ENCODE assay signal across 25 cellular contexts in genomic region chr6:35248965-35249364, GRCh38. TPM values are rescaled to one million over a fixed set of nuclear protein-coding genes. Genes with fewer than 3 reads are reported as not detected.
DNase-seq lines count a peak whose midpoint lies in the region; ATAC-seq and TF ChIP-seq lines count a peak whose summit lies in the region.
"Had no signal": no experiment of that assay in that cellular context is flagged by ENCODE, and none has a peak within 500 bp of the region (broad histone marks: within the 10 kb centered on the region; RNA-seq: fewer than 3 reads in every experiment).

No MANE protein-coding gene starts in this region.

- no peaks in the 10 kb centered on the region for H3K9me3 Mint-ChIP-seq in T-helper 2 cell treated with Interferon-gamma antibody and Interleukin-4, amounts not matched to agents 5 μg/mL and 100 μg/mL, for 36 hours
- no peaks in the 10 kb centered on the region for H3K9me3 Mint-ChIP-seq in effector memory CD8-positive, alpha-beta T cell
- no peaks in the 10 kb centered on the region for H3K9me3 Mint-ChIP-seq in activated naive CD4-positive, alpha-beta T cell treated with anti-CD3 and anti-CD28 coated beads for 36 hours
- H3K9me3 Mint-ChIP-seq: activated naive CD4-positive, alpha-beta T cell treated with anti-CD3 and anti-CD28 coated beads, Interleukin-2, amount 50 U/mL, for 72 hours; stimulated activated naive B cell treated with anti-CD40 and anti-IgM and Interleukin-4, amounts not matched to agents 10 μg/mL and 1 μg/mL and 100 μg/mL, for 72 hours had no signal

- POLR2A ChIA-PET in IMR-90 (lab: Charles Lee; ENCODE audit: unreplicated experiment) = no interaction called here

- no peak for TF ChIP-seq EP300 in sigmoid colon (IDR thresholded peaks at IDR 0.05)

- ATAC-seq in IMR-90 (ENCODE audit: low read depth) (no peak), GM18861 (IDR thresholded peaks at IDR 0.05; ENCODE audit: unreplicated experiment) (no peak)
- ATAC-seq in effector memory CD8-positive, alpha-beta T cell (replicated peaks) = no peak
- ATAC-seq: activated naive CD4-positive, alpha-beta T cell treated with anti-CD3 and anti-CD28 coated beads, Interleukin-2, amount 50 U/mL, for 72 hours; foreskin keratinocyte; lower lobe of right lung; mucosa of descending colon; stimulated activated naive B cell treated with anti-CD40 and anti-IgM and Interleukin-4, amounts not matched to agents 10 μg/mL and 1 μg/mL and 100 μg/mL, for 72 hours had no signal

- no peak overlapping the region for H3K56ac ChIP-seq in IMR-90 (ENCODE audit: extremely low read depth, insufficient read depth, low read length)

- intact Hi-C loops in IMR-90 (cut with micrococcal nuclease) (no loop called here), sigmoid colon (cut with DNase I) (no loop called here)
- intact Hi-C loops in activated naive CD4-positive, alpha-beta T cell treated with anti-CD3 and anti-CD28 coated beads for 36 hours (cut with micrococcal nuclease) = no loop called here

- no peak for TF ChIP-seq RAD21 in IMR-90 (IDR thresholded peaks at IDR 0.05; ENCODE audit: low read length)

- peak overlapping the region; percentile 50 for H3K4me3 Mint-ChIP-seq in T-helper 2 cell treated with Interferon-gamma antibody and Interleukin-4, amounts not matched to agents 5 μg/mL and 100 μg/mL, for 36 hours
- no peak overlapping the region for H3K4me3 Mint-ChIP-seq in effector memory CD8-positive, alpha-beta T cell
- no peak overlapping the region for H3K4me3 Mint-ChIP-seq in activated naive CD4-positive, alpha-beta T cell treated with anti-CD3 and anti-CD28 coated beads for 36 hours
- H3K4me3 Mint-ChIP-seq: stimulated activated naive B cell treated with anti-CD40 and anti-IgM and Interleukin-4, amounts not matched to agents 10 μg/mL and 1 μg/mL and 100 μg/mL, for 72 hours had no signal

- H2BK120ac ChIP-seq in IMR-90 (ENCODE audit: low read depth, low read length) = no peak overlapping the region

- in situ Hi-C loops in IMR-90 (cut with MboI; ENCODE audit: low sequenced_read_pairs) = no loop called here

- H3K36me3 ChIP-seq in IMR-90 (ENCODE audit: control insufficient read depth, insufficient read depth, low read length) (peaks cover 18% of the 10 kb centered on the region; the same call in 1 of the 2 replicates), sigmoid colon (peaks cover 0 to 23% (median under 1%) of the 10 kb centered on the region in 4 donors)
- H3K36me3 ChIP-seq: prostate gland had no signal

- no peak overlapping the region for H3K9ac ChIP-seq in IMR-90 (ENCODE audit: low read depth, low read length)

- no peak for TF ChIP-seq CTCF in IMR-90 (conservative IDR thresholded peaks at IDR 0.05; ENCODE audit: low read depth, low read length)
- TF ChIP-seq CTCF in sigmoid colon (IDR thresholded peaks at IDR 0.05) = no peak

- peaks cover 20 to 67% of the 10 kb centered on the region in 2 experiments; a peak in 3 of 4 replicates for H3K79me1 ChIP-seq in IMR-90 (ENCODE audit: low read depth in 1 of 2, low read length in 2 of 2)

- no peak overlapping the region for H4K5ac ChIP-seq in IMR-90 (ENCODE audit: low read depth, low read length)

- no peak overlapping the region; the same call in 1 of the 2 replicates for H4K91ac ChIP-seq in IMR-90 (ENCODE audit: insufficient read depth, low read depth, low read length)

- H3K9me3 ChIP-seq in IMR-90 (ENCODE audit: control insufficient read depth, insufficient read depth, low read length) (no peaks in the 10 kb centered on the region), sigmoid colon (no peaks in the 10 kb centered on the region)
- H3K9me3 ChIP-seq: Caco-2, lower lobe of right lung, mucosa of descending colon, prostate gland had no signal

- H3K4me3 ChIP-seq in IMR-90 (ENCODE audit: insufficient read depth, low read depth, low read length) (no peak overlapping the region), sigmoid colon (no peak overlapping the region)
- H3K4me3 ChIP-seq: lower lobe of right lung, mucosa of descending colon, prostate gland, skin epidermis had no signal

- no peaks in the 10 kb centered on the region for H3K36me3 Mint-ChIP-seq in T-helper 2 cell treated with Interferon-gamma antibody and Interleukin-4, amounts not matched to agents 5 μg/mL and 100 μg/mL, for 36 hours (ENCODE audit: low read depth)
- H3K36me3 Mint-ChIP-seq in effector memory CD8-positive, alpha-beta T cell (ENCODE audit: insufficient read depth) = peaks cover 4% of the 10 kb centered on the region
- peaks cover 2% of the 10 kb centered on the region for H3K36me3 Mint-ChIP-seq in activated naive CD4-positive, alpha-beta T cell treated with anti-CD3 and anti-CD28 coated beads for 36 hours (ENCODE audit: low read depth)
- H3K36me3 Mint-ChIP-seq: activated naive CD4-positive, alpha-beta T cell treated with anti-CD3 and anti-CD28 coated beads, Interleukin-2, amount 50 U/mL, for 72 hours had no signal

- no peak overlapping the region for H3K23ac ChIP-seq in IMR-90 (ENCODE audit: low read depth, low read length)

- H3K27ac Mint-ChIP-seq in T-helper 2 cell treated with Interferon-gamma antibody and Interleukin-4, amounts not matched to agents 5 μg/mL and 100 μg/mL, for 36 hours = peak overlapping the region; percentile 64
- peak overlapping the region; percentile 25 to 26 for H3K27ac Mint-ChIP-seq in effector memory CD8-positive, alpha-beta T cell
- no peak overlapping the region for H3K27ac Mint-ChIP-seq in activated naive CD4-positive, alpha-beta T cell treated with anti-CD3 and anti-CD28 coated beads for 36 hours
- H3K27ac Mint-ChIP-seq: stimulated activated naive B cell treated with anti-CD40 and anti-IgM and Interleukin-4, amounts not matched to agents 10 μg/mL and 1 μg/mL and 100 μg/mL, for 72 hours had no signal

- no peak overlapping the region for H3K4me2 ChIP-seq in IMR-90 (ENCODE audit: low read depth, low read length)

- H3K27me3 ChIP-seq in IMR-90 (ENCODE audit: control insufficient read depth, insufficient read depth, low read length) (no peaks in the 10 kb centered on the region), sigmoid colon (no peaks in the 10 kb centered on the region)
- H3K27me3 ChIP-seq: foreskin keratinocyte had no signal

- H2AFZ ChIP-seq in IMR-90 (replicated peaks; ENCODE audit: low read length, poor library complexity) = no peak overlapping the region

- peaks cover 24% of the 10 kb centered on the region for H3K4me1 Mint-ChIP-seq in T-helper 2 cell treated with Interferon-gamma antibody and Interleukin-4, amounts not matched to agents 5 μg/mL and 100 μg/mL, for 36 hours (ENCODE audit: low read depth)
- H3K4me1 Mint-ChIP-seq in effector memory CD8-positive, alpha-beta T cell (ENCODE audit: low read depth in 2 of 2) = peaks cover 3 to 10% of the 10 kb centered on the region in 2 donors
- H3K4me1 Mint-ChIP-seq in activated naive CD4-positive, alpha-beta T cell treated with anti-CD3 and anti-CD28 coated beads for 36 hours (ENCODE audit: low read depth) = peaks cover 12% of the 10 kb centered on the region

- WGBS in IMR-90 (ENCODE audit: extremely low coverage in 2 of 2, insufficient read length in 1 of 2), 2 experiments = 100% methylated on average over 1 of the region's 3 CpGs; no CpG with 5 or more reads in 1 of the 2 experiments
- WGBS in sigmoid colon, 2 donors = 82 to 84% methylated on average over 3 of the region's 3 CpGs

- H3K9me1 ChIP-seq in IMR-90 (ENCODE audit: insufficient read depth, low read length) = peaks cover 18% of the 10 kb centered on the region

- H2AK9ac ChIP-seq in IMR-90 (replicated peaks; ENCODE audit: low read depth, low read length, poor library complexity) = no peak overlapping the region

- H2BK15ac ChIP-seq in IMR-90 (ENCODE audit: low read depth, low read length) = no peak overlapping the region; the same call in 2 of the 3 replicates

- H3K27ac ChIP-seq in IMR-90 (ENCODE audit: insufficient read depth, low read length) = no peak overlapping the region
- H3K27ac ChIP-seq in sigmoid colon = peak overlapping the region in 3 of 4 donors; percentile 23 to 44 (median 39)
- H3K27ac ChIP-seq: 22Rv1, foreskin keratinocyte, lower lobe of right lung, prostate gland, skin epidermis, VCaP had no signal

- no peak overlapping the region for H2AK5ac ChIP-seq in IMR-90 (ENCODE audit: low read depth, low read length)

- no peaks in the 10 kb centered on the region; the same call in 1 of the 2 replicates for H4K20me1 ChIP-seq in IMR-90 (ENCODE audit: insufficient read depth, low read length)

- no peak overlapping the region; the same call in 1 of the 2 replicates for H3K14ac ChIP-seq in IMR-90 (replicated peaks; ENCODE audit: low read depth, low read length)

- dilution Hi-C loops in IMR-90 (cut with HindIII; ENCODE audit: low sequenced_read_pairs, unreplicated experiment) = no loop called here

- no peak overlapping the region for H2BK20ac ChIP-seq in IMR-90 (ENCODE audit: low read depth, low read length)

- DNase-seq in T-helper 2 cell treated with Interferon-gamma antibody and Interleukin-4, amounts not matched to agents 5 μg/mL and 100 μg/mL, for 36 hours (ENCODE audit: low spot score) = no peak
- DNase-seq in T-helper 2 cell = no peak
- no peak for DNase-seq in IMR-90
- no peak for DNase-seq in effector memory CD8-positive, alpha-beta T cell
- no peak for DNase-seq in sigmoid colon
- no peak for DNase-seq in activated naive CD4-positive, alpha-beta T cell treated with anti-CD3 and anti-CD28 coated beads for 36 hours
- DNase-seq in COLO668 (lab: John Stamatoyannopoulos, UW; ENCODE audit: unreplicated experiment) = no peak
- DNase-seq: activated T-cell treated with anti-CD3 and anti-CD28 coated beads for 4 hours; AML-193; Caco-2; effector CD8-positive, alpha-beta T cell; foreskin keratinocyte; lower lobe of right lung; mucosa of descending colon; NCI-H1417 treated with DMSO at 0.1 percent for 48 hours; NCI-H510A treated with DMSO at 0.1 percent for 48 hours; stimulated activated CD4-positive, alpha-beta T cell treated with anti-CD3 and anti-CD28 coated beads, Interleukin-2, amount 100 ng/mL, for 24 hours; stimulated activated naive B cell treated with anti-CD40 and anti-IgM and Interleukin-4, amounts not matched to agents 10 μg/mL and 1 μg/mL and 100 μg/mL, for 72 hours had no signal

- no peak overlapping the region; a peak in 1 of 4 replicates for H4K8ac ChIP-seq in IMR-90 (ENCODE audit: low read depth in 2 of 2, low read length in 2 of 2)

- H2BK5ac ChIP-seq in IMR-90 (ENCODE audit: low read depth, low read length, poor library complexity, severe bottlenecking) = no peak overlapping the region

- peaks cover 2% of the 10 kb centered on the region; the same call in 1 of the 2 replicates for H3K4me1 ChIP-seq in IMR-90 (ENCODE audit: control insufficient read depth, insufficient read depth, low read length)
- H3K4me1 ChIP-seq in sigmoid colon = peaks cover 0 to 30% (median 22%) of the 10 kb centered on the region in 4 donors
- H3K4me1 ChIP-seq: Caco-2, foreskin keratinocyte, lower lobe of right lung, prostate gland had no signal

- H3K18ac ChIP-seq in IMR-90 (ENCODE audit: low read depth, low read length) = no peak overlapping the region

- no peak for TF ChIP-seq POLR2A in IMR-90 (IDR thresholded peaks at IDR 0.05; ENCODE audit: low read depth, low read length)
- no peak for TF ChIP-seq POLR2A in sigmoid colon (IDR thresholded peaks at IDR 0.05)

- CTCF ChIA-PET in IMR-90 (lab: Yijun Ruan, JAX) = interaction anchor here (1.1 kb wide), 1 partner anchor 10 kb away, joined by 4 read pairs; no protein-coding TSS in a partner anchor
- CTCF ChIA-PET in activated naive CD4-positive, alpha-beta T cell treated with anti-CD3 and anti-CD28 coated beads for 36 hours (lab: Charles Lee) = interaction anchor here (2.1 kb wide), 1 partner anchor 10 kb away, joined by 8 read pairs; the partner anchor contains the start of gene ZNF76

- peak overlapping the region; percentile 60 for H3K4ac ChIP-seq in IMR-90 (ENCODE audit: low read depth, low read length)

- no TSS peak for BruUV-seq in IMR-90 (replicated peaks; lab: Mats Ljungman, UMichigan)

- no peaks in the 10 kb centered on the region for H3K27me3 Mint-ChIP-seq in T-helper 2 cell treated with Interferon-gamma antibody and Interleukin-4, amounts not matched to agents 5 μg/mL and 100 μg/mL, for 36 hours (ENCODE audit: low read depth)
- H3K27me3 Mint-ChIP-seq in effector memory CD8-positive, alpha-beta T cell = no peaks in the 10 kb centered on the region
- no peaks in the 10 kb centered on the region for H3K27me3 Mint-ChIP-seq in activated naive CD4-positive, alpha-beta T cell treated with anti-CD3 and anti-CD28 coated beads for 36 hours (ENCODE audit: low read depth)
- H3K27me3 Mint-ChIP-seq: stimulated activated naive B cell treated with anti-CD40 and anti-IgM and Interleukin-4, amounts not matched to agents 10 μg/mL and 1 μg/mL and 100 μg/mL, for 72 hours had no signal

RNA-seq across cellular contexts. Expression of gene ZNF76, which starts 10.6 kb away (rescaled TPM):
- total RNA-seq in IMR-90 (2012; rRNA removed) (15.3 and 19.9 TPM in 2 replicates), sigmoid colon (10 to 100 TPM; 29.3 to 59.8 (median 31.8) TPM)
- polyA plus RNA-seq in IMR-90 (2012; rRNA removed) (21.1 and 22.5 TPM in 2 replicates), sigmoid colon (10 to 100 TPM; 14.3 to 28.3 (median 15.0) TPM)
- polyA plus RNA-seq in IMR-90 (2012; cell fraction: cytosol; rRNA removed) = 13.4 and 13.9 TPM in 2 replicates
- 87.4 and 150 TPM in 2 replicates for polyA plus RNA-seq in IMR-90 (2012; cell fraction: nucleus; rRNA removed; ENCODE audit: low replicate concordance)
- total RNA-seq in activated naive CD4-positive, alpha-beta T cell treated with anti-CD3 and anti-CD28 coated beads for 36 hours = 10 to 100 TPM; 32.4 to 38.2 TPM

RNA-seq across cellular contexts. Expression of gene SCUBE3, which starts 35.2 kb away (rescaled TPM):
- total RNA-seq in IMR-90 (2012; rRNA removed) (19.9 and 21.1 TPM in 2 replicates), sigmoid colon (10 to 100 TPM in 1 of 4 donors, 1 to 10 TPM in 3; 2.1 to 12.7 (median 5.3) TPM)
- polyA plus RNA-seq in IMR-90 (2012; rRNA removed) (41.5 and 45.5 TPM in 2 replicates), sigmoid colon (under 1 TPM in 1 of 3 donors, not detected in 2; 0.29 TPM)
- 24.2 and 25.6 TPM in 2 replicates for polyA plus RNA-seq in IMR-90 (2012; cell fraction: cytosol; rRNA removed)
- polyA plus RNA-seq in IMR-90 (2012; cell fraction: nucleus; rRNA removed; ENCODE audit: low replicate concordance) = 53.9 and 65.7 TPM in 2 replicates
- total RNA-seq in activated naive CD4-positive, alpha-beta T cell treated with anti-CD3 and anti-CD28 coated beads for 36 hours = not detected
- total RNA-seq: foreskin keratinocyte; T-helper 1 cell treated with Interleukin-12 subunit alpha and Interleukin-12 subunit beta and Interleukin-4 antibody, amounts not matched to agents 30 ng/mL and 1 ng/mL, for 36 hours had no signal

RNA-seq across cellular contexts. Expression of gene DEF6, which starts 48.7 kb away (rescaled TPM):
- total RNA-seq in IMR-90 (2012; rRNA removed) = 1.9 and 2.5 TPM in 2 replicates
- 4.1 and 4.2 TPM in 2 replicates for polyA plus RNA-seq in IMR-90 (2012; rRNA removed)
- 1.6 and 3.0 TPM in 2 replicates for polyA plus RNA-seq in IMR-90 (2012; cell fraction: cytosol; rRNA removed)
- polyA plus RNA-seq in IMR-90 (2012; cell fraction: nucleus; rRNA removed; ENCODE audit: low replicate concordance) = 13.7 and 15.7 TPM in 2 replicates
- total RNA-seq in sigmoid colon = 1 to 10 TPM; 1.4 to 4.7 (median 3.5) TPM
- polyA plus RNA-seq in sigmoid colon = 10 to 100 TPM in 1 of 3 donors, 1 to 10 TPM in 2; 4.2 to 30.1 (median 4.6) TPM
- total RNA-seq in activated naive CD4-positive, alpha-beta T cell treated with anti-CD3 and anti-CD28 coated beads for 36 hours = 10 to 100 TPM; 89.9 to 90.6 TPM

Comparison
In these comparisons a context has a peak if more than half of its experiments do, and no peak if none do; other contexts are left out.
1. RNA of gene DEF6, which starts 48.7 kb away (total RNA-seq): 89.9 to 90.6 TPM in activated naive CD4-positive, alpha-beta T cell treated with anti-CD3 and anti-CD28 coated beads for 36 hours; 1.4 to 4.7 TPM in sigmoid colon and 1.9 to 2.5 TPM in IMR-90; every median in the first group is over 10 times any median in the second.